2 cellular contexts compared by ENCODE assay signal in the genomic region with DNA sequence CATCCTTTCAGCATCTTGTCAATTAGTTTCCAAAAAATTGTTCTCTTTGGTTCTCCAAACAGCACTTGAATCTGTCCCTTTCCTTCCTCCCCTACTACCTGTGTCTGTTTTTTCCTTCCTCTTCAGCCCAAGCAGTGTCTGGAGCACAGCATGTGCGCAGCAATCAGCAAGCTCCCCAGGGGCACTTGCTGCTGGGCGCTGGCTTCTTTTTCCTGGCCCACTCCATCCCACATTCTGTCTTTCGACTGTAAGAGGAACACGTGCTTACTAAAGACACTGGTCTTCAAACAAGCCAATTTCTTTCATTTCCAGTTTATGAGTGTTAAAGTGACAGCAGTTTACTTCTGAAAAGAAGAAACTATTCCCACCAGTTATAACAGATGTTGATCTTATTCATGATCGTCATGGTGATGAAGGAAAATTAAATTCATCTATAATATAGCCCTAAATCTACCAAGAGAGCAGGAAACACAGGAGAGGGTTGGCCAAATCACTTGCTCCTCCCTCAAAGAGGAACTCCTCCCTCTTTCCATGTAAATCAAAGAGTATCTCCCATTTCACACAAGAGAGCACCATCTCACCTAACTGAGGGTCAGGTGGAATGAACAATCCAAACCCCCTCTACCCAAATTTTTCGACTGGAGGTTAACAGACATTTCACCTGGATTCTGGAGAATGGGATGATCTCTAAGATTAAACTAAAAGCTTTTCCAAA.
TF ChIP-seq lines count a peak whose summit lies in the region.

No MANE protein-coding gene starts in this region.

TF ChIP-seq in IMR-90, 13 proteins besides CTCF, POLR2A, EP300 and RAD21 (continued from another document):
- TF ChIP-seq, protein P1, sequence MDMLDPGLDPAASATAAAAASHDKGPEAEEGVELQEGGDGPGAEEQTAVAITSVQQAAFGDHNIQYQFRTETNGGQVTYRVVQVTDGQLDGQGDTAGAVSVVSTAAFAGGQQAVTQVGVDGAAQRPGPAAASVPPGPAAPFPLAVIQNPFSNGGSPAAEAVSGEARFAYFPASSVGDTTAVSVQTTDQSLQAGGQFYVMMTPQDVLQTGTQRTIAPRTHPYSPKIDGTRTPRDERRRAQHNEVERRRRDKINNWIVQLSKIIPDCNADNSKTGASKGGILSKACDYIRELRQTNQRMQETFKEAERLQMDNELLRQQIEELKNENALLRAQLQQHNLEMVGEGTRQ (IDR thresholded peaks at IDR 0.05; ENCODE audit: low read depth, low read length) = no peak
- TF ChIP-seq MXI1 (IDR thresholded peaks at IDR 0.05; ENCODE audit: borderline replicate concordance, low read depth, low read length) (no peak), BHLHE40 (IDR thresholded peaks at IDR 0.05; ENCODE audit: low read depth, low read length) (no peak), SMC3 (IDR thresholded peaks at IDR 0.05; ENCODE audit: low read depth, low read length) (no peak), MAFK (IDR thresholded peaks at IDR 0.05; ENCODE audit: low read depth, low read length) (no peak), NFE2L2 (IDR thresholded peaks at IDR 0.05; ENCODE audit: low read depth, low read length) (no peak), FOS (IDR thresholded peaks at IDR 0.05; ENCODE audit: low read depth, low read length) (no peak), RFX5 (IDR thresholded peaks at IDR 0.05; ENCODE audit: low read depth, low read length) (no peak), CEBPB (IDR thresholded peaks at IDR 0.05; ENCODE audit: low read depth, low read length) (no peak)
- TF ChIP-seq, protein P2, sequence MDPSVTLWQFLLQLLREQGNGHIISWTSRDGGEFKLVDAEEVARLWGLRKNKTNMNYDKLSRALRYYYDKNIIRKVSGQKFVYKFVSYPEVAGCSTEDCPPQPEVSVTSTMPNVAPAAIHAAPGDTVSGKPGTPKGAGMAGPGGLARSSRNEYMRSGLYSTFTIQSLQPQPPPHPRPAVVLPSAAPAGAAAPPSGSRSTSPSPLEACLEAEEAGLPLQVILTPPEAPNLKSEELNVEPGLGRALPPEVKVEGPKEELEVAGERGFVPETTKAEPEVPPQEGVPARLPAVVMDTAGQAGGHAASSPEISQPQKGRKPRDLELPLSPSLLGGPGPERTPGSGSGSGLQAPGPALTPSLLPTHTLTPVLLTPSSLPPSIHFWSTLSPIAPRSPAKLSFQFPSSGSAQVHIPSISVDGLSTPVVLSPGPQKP (IDR thresholded peaks at IDR 0.05; ENCODE audit: borderline replicate concordance, low read depth, low read length) = no peak

TF ChIP-seq in WTC11, 78 proteins besides CTCF, POLR2A, EP300 and RAD21 (continued from another document):
- TF ChIP-seq, protein P3, sequence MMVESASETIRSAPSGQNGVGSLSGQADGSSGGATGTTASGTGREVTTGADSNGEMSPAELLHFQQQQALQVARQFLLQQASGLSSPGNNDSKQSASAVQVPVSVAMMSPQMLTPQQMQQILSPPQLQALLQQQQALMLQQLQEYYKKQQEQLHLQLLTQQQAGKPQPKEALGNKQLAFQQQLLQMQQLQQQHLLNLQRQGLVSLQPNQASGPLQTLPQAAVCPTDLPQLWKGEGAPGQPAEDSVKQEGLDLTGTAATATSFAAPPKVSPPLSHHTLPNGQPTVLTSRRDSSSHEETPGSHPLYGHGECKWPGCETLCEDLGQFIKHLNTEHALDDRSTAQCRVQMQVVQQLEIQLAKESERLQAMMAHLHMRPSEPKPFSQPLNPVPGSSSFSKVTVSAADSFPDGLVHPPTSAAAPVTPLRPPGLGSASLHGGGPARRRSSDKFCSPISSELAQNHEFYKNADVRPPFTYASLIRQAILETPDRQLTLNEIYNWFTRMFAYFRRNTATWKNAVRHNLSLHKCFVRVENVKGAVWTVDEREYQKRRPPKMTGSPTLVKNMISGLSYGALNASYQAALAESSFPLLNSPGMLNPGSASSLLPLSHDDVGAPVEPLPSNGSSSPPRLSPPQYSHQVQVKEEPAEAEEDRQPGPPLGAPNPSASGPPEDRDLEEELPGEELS (CRISPR knock-in tag; IDR thresholded peaks at IDR 0.05) = no peak
- TF ChIP-seq, protein P4, sequence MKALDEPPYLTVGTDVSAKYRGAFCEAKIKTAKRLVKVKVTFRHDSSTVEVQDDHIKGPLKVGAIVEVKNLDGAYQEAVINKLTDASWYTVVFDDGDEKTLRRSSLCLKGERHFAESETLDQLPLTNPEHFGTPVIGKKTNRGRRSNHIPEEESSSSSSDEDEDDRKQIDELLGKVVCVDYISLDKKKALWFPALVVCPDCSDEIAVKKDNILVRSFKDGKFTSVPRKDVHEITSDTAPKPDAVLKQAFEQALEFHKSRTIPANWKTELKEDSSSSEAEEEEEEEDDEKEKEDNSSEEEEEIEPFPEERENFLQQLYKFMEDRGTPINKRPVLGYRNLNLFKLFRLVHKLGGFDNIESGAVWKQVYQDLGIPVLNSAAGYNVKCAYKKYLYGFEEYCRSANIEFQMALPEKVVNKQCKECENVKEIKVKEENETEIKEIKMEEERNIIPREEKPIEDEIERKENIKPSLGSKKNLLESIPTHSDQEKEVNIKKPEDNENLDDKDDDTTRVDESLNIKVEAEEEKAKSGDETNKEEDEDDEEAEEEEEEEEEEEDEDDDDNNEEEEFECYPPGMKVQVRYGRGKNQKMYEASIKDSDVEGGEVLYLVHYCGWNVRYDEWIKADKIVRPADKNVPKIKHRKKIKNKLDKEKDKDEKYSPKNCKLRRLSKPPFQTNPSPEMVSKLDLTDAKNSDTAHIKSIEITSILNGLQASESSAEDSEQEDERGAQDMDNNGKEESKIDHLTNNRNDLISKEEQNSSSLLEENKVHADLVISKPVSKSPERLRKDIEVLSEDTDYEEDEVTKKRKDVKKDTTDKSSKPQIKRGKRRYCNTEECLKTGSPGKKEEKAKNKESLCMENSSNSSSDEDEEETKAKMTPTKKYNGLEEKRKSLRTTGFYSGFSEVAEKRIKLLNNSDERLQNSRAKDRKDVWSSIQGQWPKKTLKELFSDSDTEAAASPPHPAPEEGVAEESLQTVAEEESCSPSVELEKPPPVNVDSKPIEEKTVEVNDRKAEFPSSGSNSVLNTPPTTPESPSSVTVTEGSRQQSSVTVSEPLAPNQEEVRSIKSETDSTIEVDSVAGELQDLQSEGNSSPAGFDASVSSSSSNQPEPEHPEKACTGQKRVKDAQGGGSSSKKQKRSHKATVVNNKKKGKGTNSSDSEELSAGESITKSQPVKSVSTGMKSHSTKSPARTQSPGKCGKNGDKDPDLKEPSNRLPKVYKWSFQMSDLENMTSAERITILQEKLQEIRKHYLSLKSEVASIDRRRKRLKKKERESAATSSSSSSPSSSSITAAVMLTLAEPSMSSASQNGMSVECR (CRISPR knock-in tag; IDR thresholded peaks at IDR 0.05; ENCODE audit: borderline replicate concordance) = no peak
- TF ChIP-seq, protein P5, sequence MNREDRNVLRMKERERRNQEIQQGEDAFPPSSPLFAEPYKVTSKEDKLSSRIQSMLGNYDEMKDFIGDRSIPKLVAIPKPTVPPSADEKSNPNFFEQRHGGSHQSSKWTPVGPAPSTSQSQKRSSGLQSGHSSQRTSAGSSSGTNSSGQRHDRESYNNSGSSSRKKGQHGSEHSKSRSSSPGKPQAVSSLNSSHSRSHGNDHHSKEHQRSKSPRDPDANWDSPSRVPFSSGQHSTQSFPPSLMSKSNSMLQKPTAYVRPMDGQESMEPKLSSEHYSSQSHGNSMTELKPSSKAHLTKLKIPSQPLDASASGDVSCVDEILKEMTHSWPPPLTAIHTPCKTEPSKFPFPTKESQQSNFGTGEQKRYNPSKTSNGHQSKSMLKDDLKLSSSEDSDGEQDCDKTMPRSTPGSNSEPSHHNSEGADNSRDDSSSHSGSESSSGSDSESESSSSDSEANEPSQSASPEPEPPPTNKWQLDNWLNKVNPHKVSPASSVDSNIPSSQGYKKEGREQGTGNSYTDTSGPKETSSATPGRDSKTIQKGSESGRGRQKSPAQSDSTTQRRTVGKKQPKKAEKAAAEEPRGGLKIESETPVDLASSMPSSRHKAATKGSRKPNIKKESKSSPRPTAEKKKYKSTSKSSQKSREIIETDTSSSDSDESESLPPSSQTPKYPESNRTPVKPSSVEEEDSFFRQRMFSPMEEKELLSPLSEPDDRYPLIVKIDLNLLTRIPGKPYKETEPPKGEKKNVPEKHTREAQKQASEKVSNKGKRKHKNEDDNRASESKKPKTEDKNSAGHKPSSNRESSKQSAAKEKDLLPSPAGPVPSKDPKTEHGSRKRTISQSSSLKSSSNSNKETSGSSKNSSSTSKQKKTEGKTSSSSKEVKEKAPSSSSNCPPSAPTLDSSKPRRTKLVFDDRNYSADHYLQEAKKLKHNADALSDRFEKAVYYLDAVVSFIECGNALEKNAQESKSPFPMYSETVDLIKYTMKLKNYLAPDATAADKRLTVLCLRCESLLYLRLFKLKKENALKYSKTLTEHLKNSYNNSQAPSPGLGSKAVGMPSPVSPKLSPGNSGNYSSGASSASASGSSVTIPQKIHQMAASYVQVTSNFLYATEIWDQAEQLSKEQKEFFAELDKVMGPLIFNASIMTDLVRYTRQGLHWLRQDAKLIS (CRISPR knock-in tag; IDR thresholded peaks at IDR 0.05; ENCODE audit: borderline replicate concordance) = no peak
- TF ChIP-seq NR1H2 (CRISPR knock-in tag; IDR thresholded peaks at IDR 0.05) = no peak
- TF ChIP-seq KAT7 (CRISPR knock-in tag; IDR thresholded peaks at IDR 0.05; ENCODE audit: borderline replicate concordance) = no peak
- no peak for TF ChIP-seq ATF1 (CRISPR knock-in tag; IDR thresholded peaks at IDR 0.05)
- TF ChIP-seq ATF3 (CRISPR knock-in tag; conservative IDR thresholded peaks at IDR 0.05) = no peak
- no peak for TF ChIP-seq ZNF281 (CRISPR knock-in tag; IDR thresholded peaks at IDR 0.05)
- no peak for TF ChIP-seq ZNF671 (CRISPR knock-in tag; IDR thresholded peaks at IDR 0.05)
- TF ChIP-seq ZNF138 (CRISPR knock-in tag; conservative IDR thresholded peaks at IDR 0.05) = no peak
- no peak for TF ChIP-seq CREB1 (CRISPR knock-in tag; IDR thresholded peaks at IDR 0.05)
- TF ChIP-seq ETV6 (CRISPR knock-in tag; IDR thresholded peaks at IDR 0.05) = no peak
- TF ChIP-seq IRF2 (CRISPR knock-in tag; IDR thresholded peaks at IDR 0.05; ENCODE audit: borderline replicate concordance, low read depth) = no peak
- TF ChIP-seq, protein P6, sequence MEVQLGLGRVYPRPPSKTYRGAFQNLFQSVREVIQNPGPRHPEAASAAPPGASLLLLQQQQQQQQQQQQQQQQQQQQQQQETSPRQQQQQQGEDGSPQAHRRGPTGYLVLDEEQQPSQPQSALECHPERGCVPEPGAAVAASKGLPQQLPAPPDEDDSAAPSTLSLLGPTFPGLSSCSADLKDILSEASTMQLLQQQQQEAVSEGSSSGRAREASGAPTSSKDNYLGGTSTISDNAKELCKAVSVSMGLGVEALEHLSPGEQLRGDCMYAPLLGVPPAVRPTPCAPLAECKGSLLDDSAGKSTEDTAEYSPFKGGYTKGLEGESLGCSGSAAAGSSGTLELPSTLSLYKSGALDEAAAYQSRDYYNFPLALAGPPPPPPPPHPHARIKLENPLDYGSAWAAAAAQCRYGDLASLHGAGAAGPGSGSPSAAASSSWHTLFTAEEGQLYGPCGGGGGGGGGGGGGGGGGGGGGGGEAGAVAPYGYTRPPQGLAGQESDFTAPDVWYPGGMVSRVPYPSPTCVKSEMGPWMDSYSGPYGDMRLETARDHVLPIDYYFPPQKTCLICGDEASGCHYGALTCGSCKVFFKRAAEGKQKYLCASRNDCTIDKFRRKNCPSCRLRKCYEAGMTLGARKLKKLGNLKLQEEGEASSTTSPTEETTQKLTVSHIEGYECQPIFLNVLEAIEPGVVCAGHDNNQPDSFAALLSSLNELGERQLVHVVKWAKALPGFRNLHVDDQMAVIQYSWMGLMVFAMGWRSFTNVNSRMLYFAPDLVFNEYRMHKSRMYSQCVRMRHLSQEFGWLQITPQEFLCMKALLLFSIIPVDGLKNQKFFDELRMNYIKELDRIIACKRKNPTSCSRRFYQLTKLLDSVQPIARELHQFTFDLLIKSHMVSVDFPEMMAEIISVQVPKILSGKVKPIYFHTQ (CRISPR knock-in tag; IDR thresholded peaks at IDR 0.05) = no peak
- TF ChIP-seq GRHL2 (CRISPR knock-in tag; IDR thresholded peaks at IDR 0.05; ENCODE audit: insufficient replicate concordance, severe bottlenecking) = no peak
- no peak for TF ChIP-seq EMX1 (CRISPR knock-in tag; IDR thresholded peaks at IDR 0.05)
- TF ChIP-seq, protein P7, sequence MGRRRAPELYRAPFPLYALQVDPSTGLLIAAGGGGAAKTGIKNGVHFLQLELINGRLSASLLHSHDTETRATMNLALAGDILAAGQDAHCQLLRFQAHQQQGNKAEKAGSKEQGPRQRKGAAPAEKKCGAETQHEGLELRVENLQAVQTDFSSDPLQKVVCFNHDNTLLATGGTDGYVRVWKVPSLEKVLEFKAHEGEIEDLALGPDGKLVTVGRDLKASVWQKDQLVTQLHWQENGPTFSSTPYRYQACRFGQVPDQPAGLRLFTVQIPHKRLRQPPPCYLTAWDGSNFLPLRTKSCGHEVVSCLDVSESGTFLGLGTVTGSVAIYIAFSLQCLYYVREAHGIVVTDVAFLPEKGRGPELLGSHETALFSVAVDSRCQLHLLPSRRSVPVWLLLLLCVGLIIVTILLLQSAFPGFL (CRISPR knock-in tag; IDR thresholded peaks at IDR 0.05; ENCODE audit: borderline replicate concordance) = no peak
- TF ChIP-seq, protein P8, sequence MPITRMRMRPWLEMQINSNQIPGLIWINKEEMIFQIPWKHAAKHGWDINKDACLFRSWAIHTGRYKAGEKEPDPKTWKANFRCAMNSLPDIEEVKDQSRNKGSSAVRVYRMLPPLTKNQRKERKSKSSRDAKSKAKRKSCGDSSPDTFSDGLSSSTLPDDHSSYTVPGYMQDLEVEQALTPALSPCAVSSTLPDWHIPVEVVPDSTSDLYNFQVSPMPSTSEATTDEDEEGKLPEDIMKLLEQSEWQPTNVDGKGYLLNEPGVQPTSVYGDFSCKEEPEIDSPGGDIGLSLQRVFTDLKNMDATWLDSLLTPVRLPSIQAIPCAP (CRISPR knock-in tag; IDR thresholded peaks at IDR 0.05) = no peak
